Comparison of ENCODE assay signal across 8 cellular contexts in the genomic region with DNA sequence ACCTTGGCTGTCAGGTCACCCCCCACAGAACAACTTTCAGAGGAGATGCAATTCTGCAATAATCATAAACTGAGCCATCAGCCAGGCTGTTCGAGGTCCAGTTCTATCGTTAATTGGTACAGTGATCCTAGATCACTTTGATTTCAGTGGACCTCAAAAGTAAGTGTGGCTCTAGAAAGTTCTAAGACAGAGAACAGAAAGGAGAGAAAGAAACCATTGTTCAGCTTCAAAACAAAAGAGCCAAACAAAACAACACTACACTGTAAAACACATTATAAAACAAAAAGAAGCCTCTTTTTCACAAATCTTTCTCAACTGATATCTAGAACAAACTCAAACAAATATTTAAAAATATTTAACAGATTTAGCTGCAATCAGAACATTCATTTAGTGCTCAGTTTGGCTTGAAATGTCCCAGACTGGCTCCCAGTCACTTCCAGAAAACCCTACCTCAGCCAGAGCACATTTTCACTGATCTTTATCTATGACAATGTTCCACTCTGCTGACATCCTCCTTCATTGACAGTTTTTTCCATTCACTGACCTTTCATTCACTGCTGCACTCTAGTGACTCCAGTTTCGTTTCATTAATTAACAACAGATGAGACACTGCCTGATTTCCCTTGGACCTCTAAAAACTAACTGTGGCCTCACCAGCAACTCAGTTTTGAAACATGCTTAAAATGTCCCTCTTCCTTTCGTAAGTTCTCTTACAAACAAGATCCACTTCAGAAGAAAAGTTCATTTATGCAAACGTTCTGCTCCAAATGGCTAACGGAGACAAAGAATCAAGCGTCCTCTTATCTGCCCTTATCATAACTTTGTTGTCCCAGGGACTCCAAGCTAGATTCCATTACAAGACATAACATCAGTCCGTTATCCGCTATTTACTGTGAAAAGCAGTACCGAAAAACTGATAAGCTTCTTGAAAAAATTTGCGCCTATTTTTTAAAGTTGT. TPM values are rescaled to one million over a fixed set of nuclear protein-coding genes. Genes with fewer than 3 reads are reported as not detected.
DNase-seq lines count a peak whose midpoint lies in the region; ATAC-seq and TF ChIP-seq lines count a peak whose summit lies in the region.

No MANE protein-coding gene starts in this region.

- no peaks in the 10 kb centered on the region for H3K27me3 Mint-ChIP-seq in activated naive CD4-positive, alpha-beta T cell treated with anti-CD3 and anti-CD28 coated beads, Interleukin-2, amount 50 U/mL, for 24 hours
- H3K27me3 Mint-ChIP-seq in T-helper 17 cell, result no peaks in the 10 kb centered on the region

- H3K4me3 ChIP-seq in fibroblast of the aortic adventitia (ENCODE audit: low read depth, low read length), result peak overlapping the region; percentile 54
- H3K4me3 ChIP-seq in psoas muscle, result peak overlapping the region; percentile 41

- ATAC-seq in HG02642 (IDR thresholded peaks at IDR 0.05; ENCODE audit: poor library complexity, unreplicated experiment), result peak; percentile 82
- ATAC-seq in T-helper 17 cell, result no peak
- ATAC-seq in psoas muscle, result peak; percentile 34 to 60 (median 52)

- peaks cover 62% of the 10 kb centered on the region for H3K4me1 Mint-ChIP-seq in activated naive CD4-positive, alpha-beta T cell treated with anti-CD3 and anti-CD28 coated beads, Interleukin-2, amount 50 U/mL, for 24 hours
- H3K4me1 Mint-ChIP-seq in T-helper 17 cell, result peaks cover 57% of the 10 kb centered on the region

- peaks cover 8% of the 10 kb centered on the region for H3K36me3 Mint-ChIP-seq in activated naive CD4-positive, alpha-beta T cell treated with anti-CD3 and anti-CD28 coated beads, Interleukin-2, amount 50 U/mL, for 24 hours
- H3K36me3 Mint-ChIP-seq in T-helper 17 cell (ENCODE audit: low read depth), result peaks cover 5% of the 10 kb centered on the region

- no peak for DNase-seq in activated naive CD4-positive, alpha-beta T cell (lab: John Stamatoyannopoulos, UW)
- DNase-seq in T-helper 17 cell (no peak), fibroblast of the aortic adventitia (ENCODE audit: low read depth) (peak; percentile 76), psoas muscle (no peak), GDM1 (lab: John Stamatoyannopoulos, UW) (no peak), NCI-H524 (lab: John Stamatoyannopoulos, UW) (no peak)

- no peaks in the 10 kb centered on the region for H3K36me3 ChIP-seq in psoas muscle (ENCODE audit: insufficient read depth in 1 of 2, low read depth in 1 of 2)

- H3K27ac Mint-ChIP-seq in activated naive CD4-positive, alpha-beta T cell treated with anti-CD3 and anti-CD28 coated beads, Interleukin-2, amount 50 U/mL, for 24 hours, result peak overlapping the region; percentile 69
- peak overlapping the region; percentile 98 for H3K27ac Mint-ChIP-seq in T-helper 17 cell

- H3K9me3 ChIP-seq in T-helper 17 cell (ENCODE audit: control insufficient read depth, low read length, poor library complexity, severe bottlenecking) (no peaks in the 10 kb centered on the region), psoas muscle (no peaks in the 10 kb centered on the region)

- intact Hi-C loops in psoas muscle (cut with DNase I), result loop anchor here (5.0 kb wide), 1 partner anchor 56 kb away; a partner anchor contains a TSS

- peak overlapping the region; percentile 65 for H3K27ac ChIP-seq in psoas muscle

- WGBS in psoas muscle, 3 donors, result 34 to 45% (median 34%) methylated on average over 11 of the region's 11 CpGs

- no peaks in the 10 kb centered on the region for H3K9me3 Mint-ChIP-seq in activated naive CD4-positive, alpha-beta T cell treated with anti-CD3 and anti-CD28 coated beads, Interleukin-2, amount 50 U/mL, for 24 hours

- no peaks in the 10 kb centered on the region for H3K27me3 ChIP-seq in psoas muscle (ENCODE audit: insufficient read depth in 3 of 3, low read length in 2 of 3)

- peak overlapping the region; percentile 54 for H3K4me3 Mint-ChIP-seq in activated naive CD4-positive, alpha-beta T cell treated with anti-CD3 and anti-CD28 coated beads, Interleukin-2, amount 50 U/mL, for 24 hours
- H3K4me3 Mint-ChIP-seq in T-helper 17 cell, result peak overlapping the region; percentile 90

- TF ChIP-seq CTCF in fibroblast of the aortic adventitia (IDR thresholded peaks at IDR 0.05; ENCODE audit: insufficient read depth, low read length) (no peak), psoas muscle (IDR thresholded peaks at IDR 0.05) (no peak)

- H3K4me1 ChIP-seq in psoas muscle, result peaks cover 52% of the 10 kb centered on the region

RNA-seq across cellular contexts. Expression of a gene that starts 56.8 kb away (rescaled TPM):
- total RNA-seq in T-helper 17 cell (10 to 100 TPM; 81.1 to 94.8 TPM), fibroblast of the aortic adventitia (ENCODE audit: low replicate concordance) (5.9 and 6.8 TPM in 2 replicates), psoas muscle (10 to 100 TPM; 14.2 to 23.8 (median 19.7) TPM)
- 1 to 10 TPM; 3.3 to 8.4 (median 4.5) TPM for polyA plus RNA-seq in psoas muscle
